In the genomic region with DNA sequence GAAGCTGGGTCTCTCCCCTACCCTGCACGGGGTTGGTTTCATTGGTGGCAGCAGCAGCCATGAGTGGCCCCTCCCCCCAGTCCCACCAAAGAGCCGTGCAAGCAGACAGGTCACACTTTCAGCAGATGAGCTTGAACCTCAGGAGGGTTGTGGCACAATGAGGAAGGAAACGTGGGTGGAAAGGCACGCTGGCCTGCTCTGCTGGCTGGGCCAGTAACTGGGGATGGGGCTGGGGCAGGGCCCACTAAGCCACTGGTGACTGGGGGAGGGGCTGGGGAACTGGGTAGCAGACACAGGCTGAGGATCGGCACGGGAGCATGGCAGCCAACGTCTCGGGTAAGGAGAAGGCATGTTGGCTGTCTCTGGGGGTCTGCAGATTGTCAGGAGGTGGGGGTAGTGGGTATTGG, we compare ENCODE assay signal across 8 cellular contexts. TPM values are rescaled to one million over a fixed set of nuclear protein-coding genes. Genes with fewer than 3 reads are reported as not detected.
DNase-seq lines count a peak whose midpoint lies in the region; ATAC-seq, FAIRE-seq and TF ChIP-seq lines count a peak whose summit lies in the region.

A gene with protein sequence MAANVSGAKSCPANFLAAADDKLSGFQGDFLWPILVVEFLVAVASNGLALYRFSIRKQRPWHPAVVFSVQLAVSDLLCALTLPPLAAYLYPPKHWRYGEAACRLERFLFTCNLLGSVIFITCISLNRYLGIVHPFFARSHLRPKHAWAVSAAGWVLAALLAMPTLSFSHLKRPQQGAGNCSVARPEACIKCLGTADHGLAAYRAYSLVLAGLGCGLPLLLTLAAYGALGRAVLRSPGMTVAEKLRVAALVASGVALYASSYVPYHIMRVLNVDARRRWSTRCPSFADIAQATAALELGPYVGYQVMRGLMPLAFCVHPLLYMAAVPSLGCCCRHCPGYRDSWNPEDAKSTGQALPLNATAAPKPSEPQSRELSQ (plus strand): TSS at position 289 of the 407 bp plus-strand sequence. CDS start 29 bp downstream, at position 318.

- H3K27me3 ChIP-seq in tibial artery, result no peaks in the 10 kb centered on the region

- H3K36me3 ChIP-seq in tibial artery, result peaks cover 60 to 73% (median 67%) of the 10 kb centered on the region in 3 donors

- DNase-seq in CD14-positive monocyte (ENCODE audit: low spot score) (no peak), naive B cell (peak; percentile 37), retina (no peak), tibial artery (no peak), RCC 7860 (ENCODE audit: low spot score) (no peak)
- peak; percentile 49 for DNase-seq in activated T-cell treated with anti-CD3 and anti-CD28 coated beads, Interleukin-2, amount 50 U/mL, for 1 hour

- H3K4me1 ChIP-seq in tibial artery, result peaks cover 0 to 29% (median 17%) of the 10 kb centered on the region in 4 donors

- intact Hi-C loops in CD14-positive monocyte (cut with micrococcal nuclease) (no loop called here), tibial artery (cut with DNase I; ENCODE audit: low total_unique reads) (no loop called here)

- no peaks in the 10 kb centered on the region for H3K9me3 ChIP-seq in tibial artery

- H3K4me1 Mint-ChIP-seq in CD14-positive monocyte (peaks cover 42% of the 10 kb centered on the region), naive B cell (peaks cover 35 to 44% (median 42%) of the 10 kb centered on the region in 3 donors)

- no peak within 1 kb of the TSS for H3K4me3 ChIP-seq in tibial artery

- H3K27me3 Mint-ChIP-seq in CD14-positive monocyte (ENCODE audit: low read depth in 3 of 3) (peaks cover 0 to 1% (median 0%) of the 10 kb centered on the region in 3 donors), naive B cell (no peaks in the 10 kb centered on the region)

- H3K4me3 Mint-ChIP-seq in CD14-positive monocyte (peak within 1 kb of the TSS; percentile 59 to 89), naive B cell (peak within 1 kb of the TSS; percentile 49 to 80 (median 65))

- FAIRE-seq in RCC 7860 (lab: Jason Lieb, UNC), result no peak

- no peak for TF ChIP-seq CTCF in CD14-positive monocyte (IDR thresholded peaks at IDR 0.05)
- TF ChIP-seq CTCF in tibial artery (IDR thresholded peaks at IDR 0.05), result no peak

- H3K36me3 Mint-ChIP-seq in CD14-positive monocyte (peaks cover 55 to 71% of the 10 kb centered on the region in 2 donors), naive B cell (peaks cover 4 to 7% of the 10 kb centered on the region in 2 donors)

- H3K27ac Mint-ChIP-seq in CD14-positive monocyte (peak within 1 kb of the TSS; percentile 93 to 97 (median 94)), naive B cell (peak within 1 kb of the TSS; percentile 33 to 95 (median 90))

- H3K9me3 Mint-ChIP-seq in CD14-positive monocyte, result no peaks in the 10 kb centered on the region
- H3K9me3 Mint-ChIP-seq in naive B cell, result no peaks in the 10 kb centered on the region

- H3K27ac ChIP-seq in tibial artery, result no peak within 1 kb of the TSS

- ATAC-seq in HG03378 (IDR thresholded peaks at IDR 0.05; ENCODE audit: unreplicated experiment) (peak; percentile 33), naive B cell (ENCODE audit: low read depth in 2 of 2) (peak; percentile 21 to 46), HG02852 (IDR thresholded peaks at IDR 0.05; ENCODE audit: unreplicated experiment) (no peak)

RNA-seq across cellular contexts. Expression of the gene that starts here (rescaled TPM):
- polyA plus RNA-seq in CD14-positive monocyte (under 1 TPM; 0.50 to 0.69 TPM), naive B cell (ENCODE audit: low read depth in 6 of 6) (1 to 10 TPM in 3 of 6 donors, under 1 TPM in 3; 0.69 to 1.2 (median 0.92) TPM)

Comparison
In these comparisons a context has a peak if more than half of its experiments do, and no peak if none do; other contexts are left out.
1. DNase-seq: peak in activated T-cell treated with anti-CD3 and anti-CD28 coated beads, Interleukin-2, amount 50 U/mL, for 1 hour (single experiment) and naive B cell (single experiment); none in CD14-positive monocyte (single experiment), retina (single experiment), tibial artery (0 of 2) and RCC 7860 (single experiment).